23 cellular contexts compared by ENCODE assay signal in genomic region chr1:79255421-79255820, GRCh38.
"Had no signal": no experiment of that assay in that cellular context is flagged by ENCODE, and none has a peak within 500 bp of the region (broad histone marks: within the 10 kb centered on the region; RNA-seq: fewer than 3 reads in every experiment).

No MANE protein-coding gene starts in this region.

- H3K27me3 ChIP-seq: dorsolateral prefrontal cortex, gastrocnemius medialis, right atrium auricular region, stomach, thyroid gland, vagina had no signal

- H3K9me3 ChIP-seq: gastrocnemius medialis, lower lobe of right lung, prostate gland, right atrium auricular region, stomach, thyroid gland, vagina had no signal

- H3K4me1 ChIP-seq: gastrocnemius medialis, lower lobe of right lung, prostate gland, right atrium auricular region, stomach, thyroid gland, vagina had no signal

- H3K27ac ChIP-seq: dorsolateral prefrontal cortex, epithelial cell of prostate, gastrocnemius medialis, lower lobe of right lung, prostate gland, right atrium auricular region, stomach, thyroid gland, vagina had no signal

- H3K36me3 ChIP-seq: gastrocnemius medialis, lower lobe of right lung, prostate gland, right atrium auricular region, stomach, thyroid gland, vagina had no signal

- DNase-seq: dorsolateral prefrontal cortex; effector CD4-positive, alpha-beta T cell; endodermal cell; gastrocnemius medialis; head of caudate nucleus; left ventricle myocardium superior; lower lobe of right lung; naive thymus-derived CD8-positive, alpha-beta T cell; nephron progenitor cell; nucleus accumbens; stimulated activated CD4-positive, alpha-beta T cell treated with anti-CD3 and anti-CD28 coated beads, Interleukin-2, amount 100 ng/mL, for 24 hours; stimulated activated CD4-positive, alpha-beta T cell treated with anti-CD3 and anti-CD28 coated beads, Interleukin-4, amount 100 ng/mL, for 24 hours; stimulated activated naive CD4-positive, alpha-beta T cell treated with Interleukin-2 at 50 U/mL for 16 hours; stomach; thyroid gland; trophoblast cell had no signal

- ATAC-seq: esophagus mucosa; gastrocnemius medialis; left ventricle myocardium superior; lower lobe of right lung; naive thymus-derived CD8-positive, alpha-beta T cell; sciatic nerve; stimulated activated effector memory CD8-positive, alpha-beta T cell treated with anti-CD3 and anti-CD28 coated beads, Interleukin-12 subunit alpha, Interleukin-12 subunit beta, amount 100 ng/mL, for 72 hours had no signal

- H3K4me3 ChIP-seq: dorsolateral prefrontal cortex, gastrocnemius medialis, lower lobe of right lung, prostate gland, right atrium auricular region, stomach, thyroid gland, vagina had no signal
